In genomic region chr22:25368271-25368670, GRCh38 we compare ENCODE assay signal across 11 cellular contexts.
DNase-seq lines count a peak whose midpoint lies in the region; ATAC-seq lines count a peak whose summit lies in the region.
"Had no signal": no experiment of that assay in that cellular context is flagged by ENCODE, and none has a peak within 500 bp of the region (broad histone marks: within the 10 kb centered on the region; RNA-seq: fewer than 3 reads in every experiment).

No MANE protein-coding gene starts in this region.

- no peaks in the 10 kb centered on the region for H3K9me3 ChIP-seq in right cardiac atrium (ENCODE audit: control insufficient read depth, low read length)
- no peaks in the 10 kb centered on the region for H3K9me3 ChIP-seq in SJSA1 (replicated peaks)
- H3K9me3 ChIP-seq in T-helper 17 cell (ENCODE audit: control insufficient read depth, low read length, poor library complexity, severe bottlenecking) = no peaks in the 10 kb centered on the region

- H3K27me3 ChIP-seq in right cardiac atrium (ENCODE audit: control insufficient read depth, insufficient read depth) (no peaks in the 10 kb centered on the region), SJSA1 (replicated peaks) (no peaks in the 10 kb centered on the region)

- no peaks in the 10 kb centered on the region for H3K27me3 Mint-ChIP-seq in T-helper 17 cell
- H3K27me3 Mint-ChIP-seq: CD4-positive, alpha-beta T cell had no signal

- ATAC-seq in right cardiac atrium (peak; percentile 22 to 37), left ventricle myocardium superior (no peak), GM21515 (IDR thresholded peaks at IDR 0.05; ENCODE audit: unreplicated experiment) (no peak), T-helper 17 cell (no peak), HG03378 (IDR thresholded peaks at IDR 0.05; ENCODE audit: unreplicated experiment) (no peak), HG02623 (IDR thresholded peaks at IDR 0.05; ENCODE audit: unreplicated experiment) (no peak)

- intact Hi-C loops in right cardiac atrium (cut with DNase I) = loop anchor here in 2 of 4 donors (10.0 kb wide), 2 partner anchors 57 to 77 kb away; no protein-coding TSS in a partner anchor
- intact Hi-C loops in left ventricle myocardium superior (cut with micrococcal nuclease) = loop anchor here (10.0 kb wide), 1 partner anchor 57 kb away; no protein-coding TSS in a partner anchor

- 63% methylated on average over 5 of the region's 5 CpGs for WGBS in right cardiac atrium

- H3K4me3 Mint-ChIP-seq in T-helper 17 cell = no peak overlapping the region
- H3K4me3 Mint-ChIP-seq: CD4-positive, alpha-beta T cell had no signal

- DNase-seq in right cardiac atrium = peak; percentile 44 to 70 (median 58)
- no peak for DNase-seq in left ventricle myocardium superior
- peak; percentile 64 to 89 for DNase-seq in SJSA1 (ENCODE audit: low read depth in 1 of 2, low spot score in 2 of 2)
- peak; percentile 47 for DNase-seq in foreskin melanocyte
- DNase-seq in T-helper 17 cell = no peak
- DNase-seq: activated CD4-positive, CD25-positive, alpha-beta regulatory T cell; CD4-positive, alpha-beta T cell had no signal

- peaks cover 14% of the 10 kb centered on the region for H3K4me1 Mint-ChIP-seq in T-helper 17 cell

- no peak overlapping the region for H3K27ac ChIP-seq in right cardiac atrium (ENCODE audit: low read length)
- H3K27ac ChIP-seq in SJSA1 = no peak overlapping the region
- H3K27ac ChIP-seq: KMS-11 had no signal

- H3K4me1 ChIP-seq in right cardiac atrium (ENCODE audit: control insufficient read depth, insufficient read depth, low read length) = no peaks in the 10 kb centered on the region
- H3K4me1 ChIP-seq in SJSA1 (replicated peaks) = peaks cover 55% of the 10 kb centered on the region

- H3K4me3 ChIP-seq in right cardiac atrium (ENCODE audit: low read length) (no peak overlapping the region), SJSA1 (no peak overlapping the region)

- no peaks in the 10 kb centered on the region for H3K36me3 Mint-ChIP-seq in T-helper 17 cell (ENCODE audit: low read depth)

- H3K27ac Mint-ChIP-seq in T-helper 17 cell = no peak overlapping the region
- H3K27ac Mint-ChIP-seq: CD4-positive, alpha-beta T cell had no signal

- H3K36me3 ChIP-seq in SJSA1 = peaks cover 66% of the 10 kb centered on the region

Comparison
In these comparisons a context has a peak if more than half of its experiments do, and no peak if none do; other contexts are left out.
1. ATAC-seq: peak in right cardiac atrium (2 of 2); none in left ventricle myocardium superior (single experiment), GM21515 (single experiment), T-helper 17 cell (single experiment), HG03378 (single experiment) and HG02623 (single experiment).
2. DNase-seq: peak in right cardiac atrium (3 of 3), SJSA1 (2 of 2) and foreskin melanocyte (single experiment); none in left ventricle myocardium superior (single experiment) and T-helper 17 cell (0 of 3).